Comparison of ENCODE assay signal across 8 cellular contexts in the genomic region with DNA sequence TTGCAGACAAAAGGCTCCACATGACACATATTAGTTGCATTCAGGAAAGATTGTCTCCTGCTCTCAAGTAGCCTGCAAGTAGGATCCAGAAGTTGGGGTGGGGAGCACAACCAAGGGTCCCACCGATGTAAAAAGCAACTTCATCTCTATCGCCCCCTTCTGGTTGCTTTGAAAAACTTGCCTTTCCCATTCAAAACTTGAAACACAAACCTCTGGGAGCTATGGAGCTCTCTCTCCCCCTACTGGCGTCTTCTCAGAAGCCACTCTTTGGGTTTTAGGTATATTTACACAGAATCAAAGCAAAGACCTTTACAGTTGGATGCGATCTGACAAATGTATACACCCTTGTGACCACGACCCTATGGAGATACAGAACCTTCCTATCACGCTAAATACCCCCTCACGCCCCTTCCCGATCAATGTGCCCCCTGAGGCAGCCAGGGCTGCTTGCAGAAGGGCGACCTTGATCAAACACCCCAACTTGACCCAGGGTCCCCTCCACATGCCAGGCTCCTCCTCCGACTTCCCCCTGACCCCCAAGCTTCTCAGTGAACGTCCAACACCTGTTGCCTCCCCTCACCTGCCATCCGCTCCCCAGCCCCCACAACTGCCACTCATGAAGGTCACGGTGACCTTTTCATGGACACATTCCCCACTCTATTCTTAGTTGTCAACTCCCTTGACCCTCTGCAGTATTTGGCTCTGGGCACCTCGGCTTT. TPM values are rescaled to one million over a fixed set of nuclear protein-coding genes. Genes with fewer than 3 reads are reported as not detected.
DNase-seq lines count a peak whose midpoint lies in the region; ATAC-seq and TF ChIP-seq lines count a peak whose summit lies in the region.

No MANE protein-coding gene starts in this region.

- no peak for ATAC-seq in GM18519 (IDR thresholded peaks at IDR 0.05; ENCODE audit: low FRiP score, unreplicated experiment)

- DNase-seq in GM10248 (ENCODE audit: extremely low spot score) = peak; percentile 87
- DNase-seq in M059J (ENCODE audit: low read depth) = peak; percentile 81
- DNase-seq in RPMI8226 = peak; percentile 74
- peak; percentile 66 for DNase-seq in activated naive CD4-positive, alpha-beta T cell treated with anti-CD3 and anti-CD28 coated beads, Interleukin-2, amount 50 U/mL, for 16 hours
- peak; percentile 82 for DNase-seq in glomerular visceral epithelial cell (ENCODE audit: extremely low spot score)
- peak; percentile 88 for DNase-seq in pons (ENCODE audit: low spot score)
- DNase-seq in cerebellar nuclear complex (lab: John Stamatoyannopoulos, UW) = no peak

- POLR2A ChIA-PET in GM10248 (lab: Yijun Ruan, JAX) = interaction anchor here (1.0 to 1.1 kb wide), 2 partner anchors 10 to 128 kb away, joined by 3 to 4 read pairs; partner anchors contain the start of gene NOSIP

- CTCF ChIA-PET in GM10248 (lab: Yijun Ruan, JAX) = interaction anchor here (0.7 to 7.0 kb wide), 58 partner anchors 9 to 566 kb away, joined by 3 to 84 read pairs (median 4); partner anchors contain the start of genes FLT3LG, NOSIP, PRRG2 and RCN3

- peak; percentile 92 for TF ChIP-seq CTCF in GM10248 (IDR thresholded peaks at IDR 0.05; ENCODE audit: control extremely low read depth, extremely low read depth, low read depth, missing control alignments)

RNA-seq across cellular contexts. Expression of gene NOSIP, which starts 10.1 kb away (rescaled TPM):
- total RNA-seq in M059J (2014; rRNA removed; shearing (Covaris generic)) = 122 and 129 TPM in 2 replicates

RNA-seq across cellular contexts. Expression of gene PRRG2, which starts 10.8 kb away (rescaled TPM):
- total RNA-seq in M059J (2014; rRNA removed; shearing (Covaris generic)) = 0.17 TPM in 1 of 2 replicates, not detected in the other

RNA-seq across cellular contexts. Expression of gene PRR12, which starts 20.7 kb away (rescaled TPM):
- total RNA-seq in M059J (2014; rRNA removed; shearing (Covaris generic)) = 1.3 and 4.5 TPM in 2 replicates

RNA-seq across cellular contexts. Expression of gene RCN3, which starts 42.5 kb away (rescaled TPM):
- 36.5 and 52.5 TPM in 2 replicates for total RNA-seq in M059J (2014; rRNA removed; shearing (Covaris generic))

RNA-seq across cellular contexts. Expression of gene FCGRT, which starts 57.8 kb away (rescaled TPM):
- 40.3 and 44.5 TPM in 2 replicates for total RNA-seq in M059J (2014; rRNA removed; shearing (Covaris generic))

Comparison
In these comparisons a context has a peak if more than half of its experiments do, and no peak if none do; other contexts are left out.
1. DNase-seq: peak in GM10248 (single experiment), M059J (single experiment), RPMI8226 (single experiment), activated naive CD4-positive, alpha-beta T cell treated with anti-CD3 and anti-CD28 coated beads, Interleukin-2, amount 50 U/mL, for 16 hours (single experiment), glomerular visceral epithelial cell (single experiment) and pons (single experiment); none in cerebellar nuclear complex (0 of 2).